Comparison of ENCODE assay signal across 21 cellular contexts in genomic region chr1:163169553-163169952, GRCh38. TPM values are rescaled to one million over a fixed set of nuclear protein-coding genes. Genes with fewer than 3 reads are reported as not detected.
DNase-seq lines count a peak whose midpoint lies in the region; ATAC-seq, FAIRE-seq and TF ChIP-seq lines count a peak whose summit lies in the region.
"Had no signal": no experiment of that assay in that cellular context is flagged by ENCODE, and none has a peak within 500 bp of the region (broad histone marks: within the 10 kb centered on the region; RNA-seq: fewer than 3 reads in every experiment).

No MANE protein-coding gene starts in this region.

- intact Hi-C loops in HepG2 (cut with micrococcal nuclease; ENCODE audit: unreplicated experiment) (no loop called here), right lobe of liver (cut with DNase I) (no loop called here), ascending aorta (cut with DNase I) (no loop called here), tibial artery (cut with DNase I; ENCODE audit: low total_unique reads) (no loop called here), dorsolateral prefrontal cortex (cut with DNase I) (no loop called here)

- in situ Hi-C loops in HepG2 (cut with HindIII; ENCODE audit: extremely low pct_ligation_motif_present, low pct_unique_long_range_greater_than_20kb), result no loop called here

- H3K4me1 ChIP-seq in HepG2 (ENCODE audit: insufficient read depth, low read length) (no peaks in the 10 kb centered on the region), right lobe of liver (no peaks in the 10 kb centered on the region), ascending aorta (peaks cover 0 to 65% of the 10 kb centered on the region in 2 donors), osteoblast (ENCODE audit: insufficient read depth, low read length) (peaks cover 72% of the 10 kb centered on the region), tibial artery (peaks cover 0 to 93% (median 45%) of the 10 kb centered on the region in 4 donors)

- TF ChIP-seq CTCF in HepG2 (CRISPR knock-in tag; IDR thresholded peaks at IDR 0.05), result no peak
- no peak for TF ChIP-seq CTCF in right lobe of liver (IDR thresholded peaks at IDR 0.05)
- TF ChIP-seq CTCF in ascending aorta (IDR thresholded peaks at IDR 0.05), result no peak
- no peak for TF ChIP-seq CTCF in osteoblast (IDR thresholded peaks at IDR 0.05; ENCODE audit: extremely low read depth, low read depth, low read length)
- no peak for TF ChIP-seq CTCF in tibial artery (IDR thresholded peaks at IDR 0.05)
- no peak for TF ChIP-seq CTCF in dorsolateral prefrontal cortex (IDR thresholded peaks at IDR 0.05 in 54 of 56, conservative IDR thresholded peaks at IDR 0.05 in 2 of 56; ENCODE audit: low read depth in 1 of 56, partially characterized antibody in 56 of 56)

- H3K36me3 ChIP-seq in HepG2 (replicated peaks in 1 of 2; ENCODE audit: control insufficient read depth in 1 of 2, insufficient read depth in 2 of 2, low read length in 2 of 2), result no peaks in the 10 kb centered on the region
- H3K36me3 ChIP-seq in right lobe of liver, result no peaks in the 10 kb centered on the region
- H3K36me3 ChIP-seq in ascending aorta, result peaks cover 3 to 10% of the 10 kb centered on the region in 2 donors
- H3K36me3 ChIP-seq in osteoblast (ENCODE audit: insufficient read depth, low read length), result no peaks in the 10 kb centered on the region
- H3K36me3 ChIP-seq in tibial artery, result peaks cover 0 to 6% (median 0%) of the 10 kb centered on the region in 3 donors

- BruUV-seq in HepG2 (replicated peaks; lab: Mats Ljungman, UMichigan), result no TSS peak

- H2AFZ ChIP-seq in HepG2 (ENCODE audit: low read length) (no peak overlapping the region), osteoblast (ENCODE audit: low read length) (no peak overlapping the region)
- H2AFZ ChIP-seq: GM23338 had no signal

- H3K79me2 ChIP-seq in HepG2 (ENCODE audit: insufficient read depth, low read length) (no peaks in the 10 kb centered on the region), osteoblast (ENCODE audit: insufficient read depth, low read length) (no peaks in the 10 kb centered on the region)

- no peak for FAIRE-seq in HepG2 (lab: Jason Lieb, UNC)
- FAIRE-seq: GM12878, H54 had no signal

- 33% methylated on average over 1 of the region's 1 CpG for WGBS in HepG2 (ENCODE audit: low lambda C conversion rate)
- 86% methylated on average over 1 of the region's 1 CpG for WGBS in right lobe of liver (ENCODE audit: insufficient coverage, low coverage, low lambda C conversion rate, missing lambda C conversion rate)

- POLR2A ChIA-PET in HepG2 (lab: Yijun Ruan, JAX), result no interaction called here

- TF ChIP-seq POLR2A in HepG2 (IDR thresholded peaks at IDR 0.05; ENCODE audit: insufficient read depth in 1 of 2, low read depth in 2 of 2, low read length in 2 of 2) (no peak), right lobe of liver (IDR thresholded peaks at IDR 0.05) (no peak)

- no peak for TF ChIP-seq EP300 in HepG2 (IDR thresholded peaks at IDR 0.05; ENCODE audit: low read depth in 2 of 2, low read length in 2 of 2)
- TF ChIP-seq EP300 in HepG2 (CRISPR knock-in tag; IDR thresholded peaks at IDR 0.05; ENCODE audit: borderline replicate concordance), result no peak

- H3K9ac ChIP-seq in HepG2 (ENCODE audit: insufficient read depth, low read depth, low read length), result no peak overlapping the region

- CTCF ChIA-PET in HepG2 (lab: Yijun Ruan, JAX; ENCODE audit: low intra/inter-chr PET ratio, low total read pairs), result no interaction called here

- ATAC-seq in HepG2 (no peak), right lobe of liver (no peak)
- ATAC-seq: GM12878, GM23338 had no signal

- H3K27ac ChIP-seq in HepG2 (ENCODE audit: extremely low read length, insufficient read depth, low read length), result no peak overlapping the region
- no peak overlapping the region for H3K27ac ChIP-seq in right lobe of liver
- peak overlapping the region; percentile 82 to 85 for H3K27ac ChIP-seq in ascending aorta
- H3K27ac ChIP-seq in osteoblast (ENCODE audit: low read depth, low read length), result peak overlapping the region; percentile 85
- H3K27ac ChIP-seq in tibial artery, result peak overlapping the region; percentile 60 to 85
- H3K27ac ChIP-seq in dorsolateral prefrontal cortex, result peak overlapping the region in 1 of 59 donors; percentile 16

- H3K4me3 ChIP-seq in HepG2 (replicated peaks in 1 of 3; ENCODE audit: insufficient read depth in 1 of 3, low read depth in 2 of 3, low read length in 3 of 3), result no peak overlapping the region
- no peak overlapping the region for H3K4me3 ChIP-seq in right lobe of liver
- no peak overlapping the region for H3K4me3 ChIP-seq in ascending aorta
- H3K4me3 ChIP-seq in osteoblast (ENCODE audit: insufficient read depth, low read length), result no peak overlapping the region
- no peak overlapping the region for H3K4me3 ChIP-seq in tibial artery
- no peak overlapping the region for H3K4me3 ChIP-seq in dorsolateral prefrontal cortex
- H3K4me3 ChIP-seq: GM12878, GM23338 had no signal

- no peaks in the 10 kb centered on the region for H3K9me3 ChIP-seq in HepG2 (ENCODE audit: low read length)
- no peaks in the 10 kb centered on the region for H3K9me3 ChIP-seq in right lobe of liver
- no peaks in the 10 kb centered on the region for H3K9me3 ChIP-seq in ascending aorta
- no peaks in the 10 kb centered on the region for H3K9me3 ChIP-seq in osteoblast (ENCODE audit: low read depth, low read length)
- no peaks in the 10 kb centered on the region for H3K9me3 ChIP-seq in tibial artery
- H3K9me3 ChIP-seq: BE2C had no signal

- DNase-seq in HepG2 (ENCODE audit: low spot score) (no peak), right lobe of liver (no peak), ascending aorta (ENCODE audit: low spot score in 2 of 2) (no peak), osteoblast (ENCODE audit: insufficient read length, low spot score, missing footprints) (no peak), tibial artery (no peak), SKM-1 (lab: John Stamatoyannopoulos, UW; ENCODE audit: unreplicated experiment) (no peak), dorsolateral prefrontal cortex (no peak)
- DNase-seq in activated CD4-positive, alpha-beta T cell treated with anti-CD3 and anti-CD28 coated beads for 48 hours, result no peak
- DNase-seq: 8988T; ACHN; BE2C; C1 segment of cervical spinal cord; CD4-positive, CD25-positive, alpha-beta regulatory T cell; CD8-positive, alpha-beta memory T cell; COR-L47; DMS 273 treated with DMSO at 0.1 percent for 48 hours; DMS53; DND-41 had no signal

- H3K27me3 ChIP-seq in HepG2 (ENCODE audit: control insufficient read depth in 1 of 2, insufficient read depth in 2 of 2, low read length in 2 of 2) (no peaks in the 10 kb centered on the region), right lobe of liver (no peaks in the 10 kb centered on the region), ascending aorta (no peaks in the 10 kb centered on the region), osteoblast (ENCODE audit: insufficient read depth, low read length) (no peaks in the 10 kb centered on the region), tibial artery (no peaks in the 10 kb centered on the region), dorsolateral prefrontal cortex (no peaks in the 10 kb centered on the region)
- H3K27me3 ChIP-seq: BE2C had no signal

- H4K20me1 ChIP-seq in HepG2 (ENCODE audit: insufficient read depth, low read length) (no peaks in the 10 kb centered on the region), osteoblast (ENCODE audit: insufficient read depth, low read length) (no peaks in the 10 kb centered on the region)

- H3K4me2 ChIP-seq in HepG2 (ENCODE audit: low read depth, low read length), result no peak overlapping the region
- no peak overlapping the region for H3K4me2 ChIP-seq in osteoblast (ENCODE audit: insufficient read depth, low read length)
- H3K4me2 ChIP-seq: GM23338 had no signal

- no peak for TF ChIP-seq RAD21 in HepG2 (CRISPR knock-in tag; IDR thresholded peaks at IDR 0.05)

TF ChIP-seq in HepG2, 621 proteins besides CTCF, POLR2A, EP300 and RAD21:
- TF ChIP-seq ATF7 (IDR thresholded peaks at IDR 0.05), result peak; percentile 74
- TF ChIP-seq ATF7 (CRISPR knock-in tag; IDR thresholded peaks at IDR 0.05), result no peak
- TF ChIP-seq, protein P1, sequence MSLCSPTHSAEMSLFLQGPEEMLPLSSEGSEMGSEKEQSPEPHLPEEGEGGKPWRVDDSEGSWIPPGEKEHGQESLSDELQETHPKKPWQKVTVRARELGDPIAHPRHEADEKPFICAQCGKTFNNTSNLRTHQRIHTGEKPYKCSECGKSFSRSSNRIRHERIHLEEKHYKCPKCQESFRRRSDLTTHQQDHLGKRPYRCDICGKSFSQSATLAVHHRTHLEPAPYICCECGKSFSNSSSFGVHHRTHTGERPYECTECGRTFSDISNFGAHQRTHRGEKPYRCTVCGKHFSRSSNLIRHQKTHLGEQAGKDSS (CRISPR knock-in tag; IDR thresholded peaks at IDR 0.05; ENCODE audit: borderline replicate concordance, low read depth), result no peak
TF ChIP-seq in HepG2: peak in this region for 1.

RNA-seq across cellular contexts. Expression of gene RGS5, which starts 33.2 kb away (rescaled TPM):
- 2.3 and 3.2 TPM in 2 replicates for total RNA-seq in HepG2 (2016; rRNA removed; fragmentation: Illumina TruSeq; extraction: Trizol)
- not detected in 2 replicates for total RNA-seq in HepG2 (2016; cell fraction: cytosol; rRNA removed; fragmentation: Illumina TruSeq; extraction: Trizol; ENCODE audit: low read depth)
- total RNA-seq in HepG2 (2016; cell fraction: insoluble cytoplasmic fraction; rRNA removed; fragmentation: Illumina TruSeq; extraction: Trizol), result 2.2 and 3.0 TPM in 2 replicates
- total RNA-seq in HepG2 (2016; cell fraction: membrane; rRNA removed; fragmentation: Illumina TruSeq; extraction: Trizol), result 0.41 and 0.83 TPM in 2 replicates
- total RNA-seq in HepG2 (2016; cell fraction: nucleus; rRNA removed; fragmentation: Illumina TruSeq; extraction: Trizol), result 3.6 TPM in 2 replicates
- polyA plus RNA-seq in HepG2 (2011; rRNA removed), result 1.9 and 2.2 TPM in 2 replicates
- 0.86 and 1.0 TPM in 2 replicates for polyA plus RNA-seq in HepG2 (2011; cell fraction: cytosol; rRNA removed)
- 1.3 and 1.8 TPM in 2 replicates for polyA plus RNA-seq in HepG2 (2011; cell fraction: nucleus; rRNA removed)
- polyA plus RNA-seq in HepG2 (2012), result 1.5 and 2.6 TPM in 2 replicates
- polyA plus RNA-seq in HepG2 (2016; cell fraction: cytosol; fragmentation: Illumina TruSeq; extraction: Trizol; ENCODE audit: low read depth), result 0.03 and 0.28 TPM in 2 replicates
- polyA plus RNA-seq in HepG2 (2016; cell fraction: insoluble cytoplasmic fraction; fragmentation: Illumina TruSeq; extraction: Trizol; ENCODE audit: low read depth), result 2.2 and 2.9 TPM in 2 replicates
- polyA plus RNA-seq in HepG2 (2016; cell fraction: membrane; fragmentation: Illumina TruSeq; extraction: Trizol; ENCODE audit: low read depth), result 0.38 and 0.61 TPM in 2 replicates
- polyA plus RNA-seq in HepG2 (2016; cell fraction: nucleus; fragmentation: Illumina TruSeq; extraction: Trizol; ENCODE audit: insufficient read depth, low read depth), result 0.49 and 1.3 TPM in 2 replicates
- 0.22 and 2.5 TPM in 2 replicates for polyA minus RNA-seq in HepG2 (2011; rRNA and poly(A)+ RNA removed; ENCODE audit: low replicate concordance)
- 0.20 TPM in 1 of 2 replicates, not detected in the other for polyA minus RNA-seq in HepG2 (2011; cell fraction: cytosol; rRNA and poly(A)+ RNA removed)
- 7.9 and 14.8 TPM in 2 replicates for polyA minus RNA-seq in HepG2 (2011; cell fraction: nucleus; rRNA and poly(A)+ RNA removed)
- total RNA-seq in right lobe of liver, result 10 to 100 TPM in 2 of 6 experiments, 1 to 10 TPM in 4; 2.6 to 13.3 (median 8.2) TPM
- 732 TPM for total RNA-seq in ascending aorta
- 1.8 and 2.1 TPM in 2 replicates for total RNA-seq in osteoblast
- 100 to 1,000 TPM in 110 of 120 experiments, 10 to 100 TPM in 10; 83.0 to 285 (median 140) TPM for total RNA-seq in dorsolateral prefrontal cortex

Comparison
In these comparisons a context has a peak if more than half of its experiments do, and no peak if none do; other contexts are left out.
1. H3K27ac ChIP-seq: peak in ascending aorta (2 of 2), osteoblast (single experiment) and tibial artery (2 of 2); none in HepG2 (single experiment) and right lobe of liver (0 of 3).
2. RNA of gene RGS5, which starts 33.2 kb away (total RNA-seq): 732 TPM in ascending aorta (single experiment) and 83.0 to 285 TPM in dorsolateral prefrontal cortex; 2.6 to 13.3 TPM in right lobe of liver, 0.41 to 3.6 TPM in HepG2 and 1.8 to 2.1 TPM in osteoblast; every median in the first group is over 4 times any median in the second.